In the genomic region with DNA sequence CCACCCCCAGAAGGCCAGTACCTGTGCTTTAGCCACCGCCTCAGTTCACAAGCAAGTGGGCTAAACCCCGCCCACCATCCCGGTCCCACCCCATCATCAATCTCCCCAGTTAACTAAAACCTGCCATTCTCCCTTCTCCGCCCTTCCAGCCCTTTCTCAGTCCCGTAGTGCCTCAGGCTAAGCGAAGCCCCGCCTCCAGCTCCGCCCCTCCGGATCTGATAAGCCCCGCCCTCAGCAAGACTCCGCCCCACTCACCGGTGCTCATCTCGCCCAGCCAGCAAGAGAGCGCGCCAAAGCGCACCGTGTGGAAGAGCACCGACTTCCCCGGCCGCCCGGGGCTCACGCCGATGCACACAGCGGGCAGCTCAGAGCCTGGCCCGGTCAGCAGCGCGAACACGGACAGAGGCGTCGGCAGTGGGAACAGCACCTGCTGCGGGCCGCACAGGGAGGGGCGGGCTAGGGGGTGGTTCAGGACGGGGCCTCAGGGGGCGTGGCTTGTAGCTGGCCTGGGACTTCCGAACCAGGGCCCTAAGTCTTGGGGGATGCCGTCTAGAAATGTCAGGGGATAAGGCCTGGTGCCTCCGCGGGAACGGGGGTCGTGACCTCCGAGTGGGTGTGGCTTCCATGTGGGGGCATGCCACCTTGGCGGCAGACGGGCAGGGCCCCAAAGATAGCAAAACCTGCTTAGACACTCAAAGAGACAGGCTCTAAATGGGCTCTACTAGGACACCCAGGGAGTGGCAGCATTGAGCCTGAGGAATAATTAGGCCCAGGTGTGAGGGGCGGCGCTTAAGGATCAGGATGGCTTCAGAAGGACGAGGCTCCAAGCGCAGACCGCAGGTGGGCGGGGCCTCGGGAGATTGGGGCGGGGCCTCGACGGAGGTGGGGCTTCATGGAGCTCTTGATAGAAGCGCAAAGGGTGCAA, we compare ENCODE assay signal across 8 cellular contexts. TPM values are rescaled to one million over a fixed set of nuclear protein-coding genes. Genes with fewer than 3 reads are reported as not detected.
DNase-seq lines count a peak whose midpoint lies in the region; ATAC-seq and TF ChIP-seq lines count a peak whose summit lies in the region.

No MANE protein-coding gene starts in this region.

- intact Hi-C loops in breast epithelium (cut with DNase I; ENCODE audit: low total_unique reads), result loop anchor here (5.0 kb wide), 1 partner anchor 49 kb away; no protein-coding TSS in a partner anchor

- H3K9ac ChIP-seq in ES-I3 (ENCODE audit: low read depth, low read length), result peak overlapping the region; percentile 75; the same call in 1 of the 2 replicates

- ATAC-seq in HG03342 (IDR thresholded peaks at IDR 0.05; ENCODE audit: unreplicated experiment), result no peak
- no peak for ATAC-seq in HG02970 (IDR thresholded peaks at IDR 0.05; ENCODE audit: low FRiP score, unreplicated experiment)

- H3K9me3 ChIP-seq in ES-I3 (ENCODE audit: control insufficient read depth, insufficient read depth, low read length), result no peaks in the 10 kb centered on the region
- H3K9me3 ChIP-seq in breast epithelium, result no peaks in the 10 kb centered on the region

- H3K36me3 ChIP-seq in ES-I3 (ENCODE audit: insufficient read depth, low read length) (no peaks in the 10 kb centered on the region), breast epithelium (no peaks in the 10 kb centered on the region)

- no peak for TF ChIP-seq CTCF in breast epithelium (IDR thresholded peaks at IDR 0.05)

- DNase-seq in NCI-H226 (peak; percentile 63), breast epithelium (ENCODE audit: low spot score in 2 of 2) (no peak), mucosa of gallbladder (ENCODE audit: low spot score) (peak; percentile 29), A172 (ENCODE audit: low spot score) (no peak)
- no peak for DNase-seq in central memory CD4-positive, alpha-beta T cell

- TF ChIP-seq POLR2A in breast epithelium (IDR thresholded peaks at IDR 0.05), result no peak

- no peaks in the 10 kb centered on the region for H3K4me1 ChIP-seq in ES-I3 (ENCODE audit: insufficient read depth, low read length)
- no peaks in the 10 kb centered on the region for H3K4me1 ChIP-seq in breast epithelium

- H3K4me3 ChIP-seq in breast epithelium, result peak overlapping the region in 2 of 3 donors; percentile 15 to 49

- no peaks in the 10 kb centered on the region for H3K27me3 ChIP-seq in breast epithelium

- no peak overlapping the region for H3K27ac ChIP-seq in breast epithelium

RNA-seq across cellular contexts. Expression of gene MAP4K1, which starts 21.4 kb away (rescaled TPM):
- total RNA-seq in breast epithelium (1 to 10 TPM; 2.5 to 9.3 (median 3.6) TPM), mucosa of gallbladder (8.2 TPM)
- total RNA-seq in A172 (2014; rRNA removed; shearing (Covaris generic)), result 0.72 and 1.4 TPM in 2 replicates

RNA-seq across cellular contexts. Expression of gene EIF3K, which starts 22.7 kb away (rescaled TPM):
- total RNA-seq in breast epithelium (100 to 1,000 TPM; 401 to 562 (median 420) TPM), mucosa of gallbladder (233 TPM)
- 358 and 549 TPM in 2 replicates for total RNA-seq in A172 (2014; rRNA removed; shearing (Covaris generic))

RNA-seq across cellular contexts. Expression of gene ACTN4, which starts 51.1 kb away (rescaled TPM):
- total RNA-seq in breast epithelium (100 to 1,000 TPM; 182 to 296 (median 269) TPM), mucosa of gallbladder (628 TPM)
- 493 and 604 TPM in 2 replicates for total RNA-seq in A172 (2014; rRNA removed; shearing (Covaris generic))

Comparison
In these comparisons a context has a peak if more than half of its experiments do, and no peak if none do; other contexts are left out.
1. DNase-seq: peak in NCI-H226 (single experiment) and mucosa of gallbladder (single experiment); none in breast epithelium (0 of 2), central memory CD4-positive, alpha-beta T cell (single experiment) and A172 (single experiment).